Comparison of ENCODE assay signal across 10 cellular contexts in the genomic region with DNA sequence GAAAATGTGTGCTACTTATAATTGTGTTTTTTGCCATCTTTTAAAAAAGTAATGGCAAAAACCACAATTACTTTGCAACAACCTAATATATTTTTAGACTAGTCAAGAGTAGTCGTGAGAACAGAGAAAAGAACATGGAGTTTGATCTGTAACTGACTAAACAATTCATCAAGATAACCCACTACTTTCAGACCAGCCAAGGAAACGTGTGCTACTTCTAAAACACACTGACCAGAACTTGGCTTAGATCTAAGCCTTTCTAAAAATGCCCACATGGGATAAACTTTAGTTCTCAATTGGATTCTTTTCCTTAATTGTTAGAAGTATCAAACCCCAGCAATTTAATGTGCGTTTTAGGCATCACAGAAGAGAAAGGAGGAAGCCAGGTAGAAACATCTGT. TPM values are rescaled to one million over a fixed set of nuclear protein-coding genes. Genes with fewer than 3 reads are reported as not detected.
A peak's percentile ranks its signal among the peaks of the same experiment; 100 is the strongest.
DNase-seq lines count a peak whose midpoint lies in the region; ATAC-seq and TF ChIP-seq lines count a peak whose summit lies in the region.
"Had no signal": no experiment of that assay in that cellular context is flagged by ENCODE, and none has a peak within 500 bp of the region (broad histone marks: within the 10 kb centered on the region; RNA-seq: fewer than 3 reads in every experiment).

No MANE protein-coding gene starts in this region.

- ATAC-seq in HG03175 (IDR thresholded peaks at IDR 0.05; ENCODE audit: unreplicated experiment) (no peak), GM21717 (IDR thresholded peaks at IDR 0.05; ENCODE audit: unreplicated experiment) (no peak)

- peaks cover 72 to 80% (median 78%) of the 10 kb centered on the region in 3 donors for H3K4me1 Mint-ChIP-seq in CD8-positive, alpha-beta memory T cell

- no peak for TF ChIP-seq EP300 in esophagus muscularis mucosa (IDR thresholded peaks at IDR 0.05)

- no peak for TF ChIP-seq CTCF in Peyer's patch (IDR thresholded peaks at IDR 0.05)
- no peak for TF ChIP-seq CTCF in esophagus muscularis mucosa (IDR thresholded peaks at IDR 0.05)

- H3K36me3 ChIP-seq in CD8-positive, alpha-beta memory T cell (ENCODE audit: insufficient read depth, low read length): no peaks in the 10 kb centered on the region
- H3K36me3 ChIP-seq in Peyer's patch (no peaks in the 10 kb centered on the region), esophagus muscularis mucosa (peaks cover 0 to 16% (median 0%) of the 10 kb centered on the region in 4 donors), skeletal muscle tissue (ENCODE audit: control insufficient read depth in 3 of 3, insufficient read depth in 3 of 3, low read length in 3 of 3) (no peaks in the 10 kb centered on the region)
- H3K36me3 ChIP-seq: WERI-Rb-1 had no signal

- no peak for DNase-seq in CD8-positive, alpha-beta memory T cell
- DNase-seq in Peyer's patch: no peak
- no peak for DNase-seq in esophagus muscularis mucosa (ENCODE audit: extremely low spot score)
- DNase-seq in hepatic stellate cell (ENCODE audit: low spot score): no peak
- DNase-seq: NCI-H1930, WERI-Rb-1 had no signal

- CTCF ChIA-PET in CD8-positive, alpha-beta memory T cell (lab: Charles Lee): no interaction called here

- peaks cover 77% of the 10 kb centered on the region for H3K4me1 ChIP-seq in CD8-positive, alpha-beta memory T cell (ENCODE audit: insufficient read depth, low read length)
- H3K4me1 ChIP-seq in Peyer's patch: peaks cover 0 to 4% (median 0%) of the 10 kb centered on the region in 4 donors
- H3K4me1 ChIP-seq in esophagus muscularis mucosa: peaks cover 0 to 10% (median 4%) of the 10 kb centered on the region in 4 donors
- H3K4me1 ChIP-seq in skeletal muscle tissue (ENCODE audit: control insufficient read depth in 3 of 3, insufficient read depth in 3 of 3, low read length in 3 of 3): peaks cover 9 to 17% (median 9%) of the 10 kb centered on the region in 3 donors

- H3K4me3 Mint-ChIP-seq in CD8-positive, alpha-beta memory T cell: peak overlapping the region; percentile 82 to 92 (median 91)

- peak overlapping the region; percentile 26 for H3K27ac ChIP-seq in CD8-positive, alpha-beta memory T cell (ENCODE audit: low read depth, low read length)
- H3K27ac ChIP-seq in Peyer's patch (peak overlapping the region; percentile 8 to 73 (median 38)), esophagus muscularis mucosa (replicated peaks in 1 of 4) (peak overlapping the region; percentile 59 to 80 (median 76)), skeletal muscle tissue (ENCODE audit: low read depth, low read length) (peak overlapping the region; percentile 83)
- H3K27ac ChIP-seq: epithelial cell of prostate, WERI-Rb-1 had no signal

- H3K36me3 Mint-ChIP-seq in CD8-positive, alpha-beta memory T cell: peaks cover 6 to 52% (median 9%) of the 10 kb centered on the region in 3 donors

- peak overlapping the region; percentile 15 for H3K4me3 ChIP-seq in CD8-positive, alpha-beta memory T cell (ENCODE audit: low read length)
- H3K4me3 ChIP-seq in Peyer's patch: peak overlapping the region in 2 of 4 donors; percentile 3 to 28
- H3K4me3 ChIP-seq in esophagus muscularis mucosa: peak overlapping the region; percentile 39 to 57 (median 42)
- H3K4me3 ChIP-seq in skeletal muscle tissue (ENCODE audit: low read length in 3 of 3): peak overlapping the region; percentile 52 to 68 (median 61)

- H3K27me3 Mint-ChIP-seq in CD8-positive, alpha-beta memory T cell: no peaks in the 10 kb centered on the region

- POLR2A ChIA-PET in CD8-positive, alpha-beta memory T cell (lab: Charles Lee): no interaction called here

- H3K9me3 ChIP-seq in CD8-positive, alpha-beta memory T cell (ENCODE audit: low read length): no peaks in the 10 kb centered on the region
- H3K9me3 ChIP-seq in Peyer's patch (no peaks in the 10 kb centered on the region), esophagus muscularis mucosa (no peaks in the 10 kb centered on the region), skeletal muscle tissue (ENCODE audit: control insufficient read depth in 3 of 3, low read length in 3 of 3) (no peaks in the 10 kb centered on the region)

- peak overlapping the region; percentile 64 to 98 (median 92) for H3K27ac Mint-ChIP-seq in CD8-positive, alpha-beta memory T cell

- intact Hi-C loops in esophagus muscularis mucosa (cut with DNase I): no loop called here

- 50% methylated on average over 3 of the region's 3 CpGs for WGBS in esophagus muscularis mucosa

- no peaks in the 10 kb centered on the region for H3K9me3 Mint-ChIP-seq in CD8-positive, alpha-beta memory T cell

- TF ChIP-seq POLR2A in Peyer's patch (IDR thresholded peaks at IDR 0.05) (no peak), esophagus muscularis mucosa (IDR thresholded peaks at IDR 0.05; ENCODE audit: low read depth) (no peak)

- H3K9ac ChIP-seq in skeletal muscle tissue (ENCODE audit: low read depth in 1 of 3, low read length in 3 of 3): peak overlapping the region; percentile 18 to 36 (median 32)

- no peaks in the 10 kb centered on the region for H3K27me3 ChIP-seq in CD8-positive, alpha-beta memory T cell (ENCODE audit: insufficient read depth, low read length, poor library complexity, severe bottlenecking)
- no peaks in the 10 kb centered on the region for H3K27me3 ChIP-seq in Peyer's patch
- H3K27me3 ChIP-seq in esophagus muscularis mucosa: no peaks in the 10 kb centered on the region
- H3K27me3 ChIP-seq in skeletal muscle tissue (ENCODE audit: control insufficient read depth in 3 of 3, insufficient read depth in 3 of 3, low read length in 3 of 3): no peaks in the 10 kb centered on the region

RNA-seq across cellular contexts. Expression of a gene that starts 0.6 kb away (rescaled TPM):
- 10 to 100 TPM; 42.7 to 45.7 TPM for total RNA-seq in CD8-positive, alpha-beta memory T cell
- 130 TPM for polyA plus RNA-seq in CD8-positive, alpha-beta memory T cell
- total RNA-seq in Peyer's patch: 100 to 1,000 TPM in 1 of 4 donors, 10 to 100 TPM in 2, 1 to 10 TPM in 1; 8.1 to 140 (median 33.9) TPM
- total RNA-seq in esophagus muscularis mucosa: 100 to 1,000 TPM in 2 of 4 donors, 10 to 100 TPM in 2; 52.3 to 270 (median 148) TPM
- 57.9 TPM for total RNA-seq in skeletal muscle tissue

RNA-seq across cellular contexts. Expression of a gene that starts 58.8 kb away (rescaled TPM):
- under 1 TPM; 0.66 to 0.69 TPM for total RNA-seq in CD8-positive, alpha-beta memory T cell
- not detected for polyA plus RNA-seq in CD8-positive, alpha-beta memory T cell
- total RNA-seq in Peyer's patch: 10 to 100 TPM in 1 of 4 donors, 1 to 10 TPM in 2, not detected in 1; 3.3 to 10.7 (median 5.6) TPM
- total RNA-seq in esophagus muscularis mucosa: 1 to 10 TPM; 2.9 to 6.6 (median 4.2) TPM
- 10.4 TPM for total RNA-seq in skeletal muscle tissue

Comparison
In these comparisons a context has a peak if more than half of its experiments do, and no peak if none do; other contexts are left out.
1. H3K27ac ChIP-seq: peak in every context shown above with its lines; median percentile 83 in skeletal muscle tissue; 76 in esophagus muscularis mucosa; 38 in Peyer's patch; 26 in CD8-positive, alpha-beta memory T cell.